ENCODE assay signal across 8 cellular contexts in the genomic region with DNA sequence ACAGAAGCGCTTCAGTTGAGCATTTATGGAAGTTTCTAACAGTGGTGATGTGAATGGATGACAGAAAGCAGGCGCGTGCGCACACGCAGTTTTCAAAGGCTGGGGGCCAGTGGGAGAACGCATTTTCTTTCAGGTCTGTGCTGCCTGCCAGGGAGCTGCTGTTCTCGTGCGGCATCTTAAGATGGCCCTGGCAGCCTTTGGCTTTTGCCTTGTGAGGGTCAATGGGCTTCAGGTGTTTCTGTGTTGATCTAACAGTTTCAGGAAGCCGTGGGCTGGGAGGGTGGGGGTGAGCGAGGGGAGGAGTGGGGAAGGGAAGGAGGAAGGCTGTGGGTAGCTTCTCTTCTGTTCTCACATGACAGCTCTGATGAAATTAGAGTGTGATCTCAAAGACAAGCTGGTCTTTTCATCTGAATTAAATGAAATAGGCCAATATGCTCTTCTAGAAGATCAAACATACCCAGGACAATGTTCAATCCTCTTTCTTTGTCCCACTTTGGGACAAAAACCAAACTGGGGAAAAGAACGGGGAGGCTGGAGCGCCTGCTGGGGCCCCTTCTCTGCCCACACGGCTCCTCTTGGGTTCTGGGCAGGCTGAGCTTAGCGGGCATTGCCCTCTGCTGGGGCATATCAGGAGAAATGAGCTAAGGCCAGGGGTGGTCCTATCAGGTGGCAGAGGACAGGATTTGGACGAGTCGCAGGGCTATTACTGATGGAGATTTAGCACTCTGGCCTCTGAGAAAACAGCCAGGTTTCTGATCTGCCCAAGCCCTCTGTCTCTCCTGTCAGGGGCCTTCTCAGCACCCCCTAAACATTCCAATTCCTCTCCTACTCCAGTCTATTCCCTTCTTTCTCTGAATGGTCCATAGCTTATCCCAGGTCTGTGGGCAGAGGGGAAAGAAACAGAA.
A peak's percentile ranks its signal among the peaks of the same experiment; 100 is the strongest.
DNase-seq lines count a peak whose midpoint lies in the region; ATAC-seq and TF ChIP-seq lines count a peak whose summit lies in the region.

No MANE protein-coding gene starts in this region.

- H3K4me3 ChIP-seq in HL-60 (replicated peaks; ENCODE audit: insufficient read depth, low read length) (peak overlapping the region; percentile 23), brain microvascular endothelial cell (ENCODE audit: low read depth, low read length) (no peak overlapping the region)

- H3K27ac ChIP-seq in HL-60 (replicated peaks) (peak overlapping the region; percentile 66), brain microvascular endothelial cell (no peak overlapping the region)

- DNase-seq in COLO829 (ENCODE audit: low spot score) (peak; percentile 75), HL-60 (ENCODE audit: low read depth in 1 of 2, low spot score in 1 of 2) (peak; percentile 46 to 77), T-helper 2 cell (peak in 4 of 5 experiments; percentile 21 to 33 (median 27)), brain microvascular endothelial cell (no peak), kidney glomerular epithelial cell (lab: John Stamatoyannopoulos, UW) (peak; percentile 4)
- peak; percentile 32 to 44 for DNase-seq in stimulated activated CD4-positive, alpha-beta T cell treated with anti-CD3 and anti-CD28 coated beads, Interleukin-2, amount 100 ng/mL, for 48 hours

- H3K27me3 ChIP-seq in HL-60 (ENCODE audit: insufficient read depth, poor library complexity, severe bottlenecking), result peaks cover 3% of the 10 kb centered on the region
- H3K27me3 ChIP-seq in brain microvascular endothelial cell (replicated peaks), result no peaks in the 10 kb centered on the region

- ATAC-seq in HG02870 (IDR thresholded peaks at IDR 0.05; ENCODE audit: unreplicated experiment) (no peak), HG02973 (IDR thresholded peaks at IDR 0.05; ENCODE audit: unreplicated experiment) (no peak)

- in situ Hi-C loops in brain microvascular endothelial cell (cut with HindIII; ENCODE audit: low pct_ligation_motif_present, low sequenced_read_pairs), result no loop called here

- H3K36me3 ChIP-seq in brain microvascular endothelial cell (replicated peaks), result no peaks in the 10 kb centered on the region

- peak; percentile 1 for TF ChIP-seq CTCF in HL-60 (IDR thresholded peaks at IDR 0.05; ENCODE audit: insufficient read depth, low read length)
- TF ChIP-seq CTCF in brain microvascular endothelial cell (IDR thresholded peaks at IDR 0.05; ENCODE audit: low read depth, low read length, missing control alignments), result peak; percentile 65
